Comparison of ENCODE assay signal across 9 cellular contexts in the genomic region with DNA sequence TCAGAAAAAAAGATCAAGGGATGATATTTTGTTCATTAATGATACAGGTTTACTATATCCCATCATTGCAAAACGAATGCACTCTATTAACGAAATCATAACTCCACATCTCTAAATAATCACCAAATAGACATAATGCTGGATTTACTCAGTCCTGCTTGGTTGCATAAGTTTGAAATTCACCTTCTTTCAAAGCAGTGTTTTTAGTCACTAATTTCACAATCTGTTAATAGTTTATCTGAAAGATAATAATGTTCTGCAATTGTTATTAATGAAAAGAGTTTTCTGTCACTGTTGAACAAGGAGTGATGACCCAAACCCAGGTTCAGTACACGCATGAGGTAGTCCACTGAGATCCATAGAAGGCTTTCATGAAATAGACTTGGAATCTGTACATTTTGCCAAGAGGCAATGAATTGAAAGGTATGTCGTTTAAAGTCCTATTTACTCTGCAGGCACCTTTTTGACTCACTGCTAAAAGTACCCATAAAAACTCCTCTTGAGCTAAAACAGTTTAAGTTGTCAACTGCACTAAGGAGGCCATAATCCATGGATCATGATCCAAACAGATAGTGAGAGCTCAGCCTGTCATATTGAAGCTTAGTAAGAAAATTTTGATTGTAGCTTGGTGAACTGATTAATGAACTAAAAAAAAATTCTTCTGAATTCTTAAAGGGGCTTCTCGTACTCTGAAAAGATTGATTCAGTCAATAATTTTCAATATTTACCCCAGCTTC.
DNase-seq lines count a peak whose midpoint lies in the region; ATAC-seq, FAIRE-seq and TF ChIP-seq lines count a peak whose summit lies in the region.
"Had no signal": no experiment of that assay in that cellular context is flagged by ENCODE, and none has a peak within 500 bp of the region (broad histone marks: within the 10 kb centered on the region; RNA-seq: fewer than 3 reads in every experiment).

No MANE protein-coding gene starts in this region.

- H3K36me3 Mint-ChIP-seq in activated naive CD8-positive, alpha-beta T cell treated with anti-CD3 and anti-CD28 coated beads, Interleukin-2, amount 10 ng/mL, durations not matched to agents 7 days and 5 days, result no peaks in the 10 kb centered on the region

- no peaks in the 10 kb centered on the region for H3K27me3 ChIP-seq in pancreas
- H3K27me3 ChIP-seq: breast epithelium had no signal

- DNase-seq in GM18507 (ENCODE audit: extremely low spot score, insufficient read length, low read depth) (no peak), pancreas (no peak), SHP77 treated with DMSO at 0.1 percent for 48 hours (lab: John Stamatoyannopoulos, UW) (no peak), posterior vena cava (ENCODE audit: low spot score) (no peak), GOT3 (lab: John Stamatoyannopoulos, UW) (no peak), iPS-NIHi11 (ENCODE audit: low spot score) (no peak)
- DNase-seq in activated naive CD8-positive, alpha-beta T cell treated with anti-CD3 and anti-CD28 coated beads, Interleukin-2, amount 10 ng/mL, durations not matched to agents 7 days and 5 days, result no peak

- H3K27me3 Mint-ChIP-seq in activated naive CD8-positive, alpha-beta T cell treated with anti-CD3 and anti-CD28 coated beads, Interleukin-2, amount 10 ng/mL, durations not matched to agents 7 days and 5 days, result no peaks in the 10 kb centered on the region

- no peak for TF ChIP-seq CTCF in pancreas (IDR thresholded peaks at IDR 0.05)

- H3K9me3 ChIP-seq in pancreas, result no peaks in the 10 kb centered on the region
- H3K9me3 ChIP-seq: breast epithelium had no signal

- no peaks in the 10 kb centered on the region for H3K36me3 ChIP-seq in pancreas
- H3K36me3 ChIP-seq: breast epithelium had no signal

- POLR2A ChIA-PET in activated naive CD8-positive, alpha-beta T cell treated with anti-CD3 and anti-CD28 coated beads, Interleukin-2, amount 10 ng/mL, durations not matched to agents 7 days and 5 days (lab: Charles Lee), result interaction anchor here (0.9 to 2.2 kb wide), 11 partner anchors 9 to 105 kb away, joined by 3 to 24 read pairs (median 4); a partner anchor contains a TSS

- peak; percentile 16 for ATAC-seq in HG03354 (IDR thresholded peaks at IDR 0.05; ENCODE audit: poor library complexity, severe bottlenecking, unreplicated experiment)
- peak; percentile 1 for ATAC-seq in activated naive CD8-positive, alpha-beta T cell treated with anti-CD3 and anti-CD28 coated beads, Interleukin-2, amount 10 ng/mL, durations not matched to agents 7 days and 5 days (ENCODE audit: low read depth)
- peak in 2 of 4 donors; percentile 18 to 34 for ATAC-seq in pancreas

- peaks cover 0 to 21% (median 11%) of the 10 kb centered on the region in 3 donors for H3K4me1 ChIP-seq in pancreas
- H3K4me1 ChIP-seq: breast epithelium had no signal

- H3K27ac Mint-ChIP-seq in activated naive CD8-positive, alpha-beta T cell treated with anti-CD3 and anti-CD28 coated beads, Interleukin-2, amount 10 ng/mL, durations not matched to agents 7 days and 5 days, result peak overlapping the region; percentile 87

- peak overlapping the region; percentile 86 for H3K4me3 Mint-ChIP-seq in activated naive CD8-positive, alpha-beta T cell treated with anti-CD3 and anti-CD28 coated beads, Interleukin-2, amount 10 ng/mL, durations not matched to agents 7 days and 5 days

- intact Hi-C loops in pancreas (cut with DNase I) (no loop called here), posterior vena cava (cut with DNase I) (no loop called here)

- 68 to 69% methylated on average over 5 of the region's 5 CpGs for WGBS in pancreas, 2 donors

- peak overlapping the region in 1 of 4 donors; percentile 5 for H3K4me3 ChIP-seq in pancreas

- peaks cover 66% of the 10 kb centered on the region for H3K4me1 Mint-ChIP-seq in activated naive CD8-positive, alpha-beta T cell treated with anti-CD3 and anti-CD28 coated beads, Interleukin-2, amount 10 ng/mL, durations not matched to agents 7 days and 5 days

- H3K9me3 Mint-ChIP-seq in activated naive CD8-positive, alpha-beta T cell treated with anti-CD3 and anti-CD28 coated beads, Interleukin-2, amount 10 ng/mL, durations not matched to agents 7 days and 5 days, result no peaks in the 10 kb centered on the region

- peak; percentile 76 for FAIRE-seq in GM18507 (lab: Jason Lieb, UNC)
- FAIRE-seq in pancreas (lab: Jason Lieb, UNC), result peak; percentile 9

- peak overlapping the region in 1 of 4 donors; percentile 40 for H3K27ac ChIP-seq in pancreas
- H3K27ac ChIP-seq: breast epithelium had no signal
